Comparison of ENCODE assay signal across 36 cellular contexts in genomic region chr3:19116239-19116638, GRCh38. TPM values are rescaled to one million over a fixed set of nuclear protein-coding genes. Genes with fewer than 3 reads are reported as not detected.
"Had no signal": no experiment of that assay in that cellular context is flagged by ENCODE, and none has a peak within 500 bp of the region (broad histone marks: within the 10 kb centered on the region; RNA-seq: fewer than 3 reads in every experiment).

No MANE protein-coding gene starts in this region.

- H3K9me3 ChIP-seq: adrenal gland, ascending aorta, body of pancreas, breast epithelium had no signal

- H3K27me3 ChIP-seq: adrenal gland, ascending aorta, body of pancreas, brain microvascular endothelial cell, breast epithelium, cardiac muscle cell had no signal

- DNase-seq: activated effector memory CD4-positive, alpha-beta T cell treated with anti-CD3 and anti-CD28 coated beads, Interleukin-2, amount 50 U/mL, for 16 hours; activated effector memory CD4-positive, alpha-beta T cell treated with Interleukin-2 at 50 U/mL for 16 hours; activated gamma-delta T cell; activated gamma-delta T cell treated with Interleukin-2 at 50 U/mL for 16 hours; activated naive CD4-positive, alpha-beta T cell; activated naive CD4-positive, alpha-beta T cell treated with anti-CD3 and anti-CD28 coated beads for 36 hours; activated naive CD4-positive, alpha-beta T cell treated with anti-CD3 and anti-CD28 coated beads, Interleukin-2, amount 10 ng/mL, durations not matched to agents 7 days and 5 days; activated naive CD4-positive, alpha-beta T cell treated with anti-CD3 and anti-CD28 coated beads, Interleukin-2, amount 50 U/mL, for 16 hours; activated naive CD4-positive, alpha-beta T cell treated with Interleukin-2 at 50 U/mL for 16 hours; activated naive CD8-positive, alpha-beta T cell treated with anti-CD3 and anti-CD28 coated beads for 36 hours; activated naive CD8-positive, alpha-beta T cell treated with anti-CD3 and anti-CD28 coated beads, Interleukin-2, amount 10 ng/mL, durations not matched to agents 7 days and 5 days; activated naive CD8-positive, alpha-beta T cell treated with anti-CD3 and anti-CD28 coated beads, Interleukin-2, amount 50 U/mL, for 24 hours; activated T-cell treated with anti-CD3 and anti-CD28 coated beads, Interleukin-2, amount 50 U/mL, for 24 hours; activated T-cell treated with anti-CD3 and anti-CD28 coated beads, Interleukin-2, amount 50 U/mL, for 4 hours; activated T-cell treated with anti-CD3 and anti-CD28 coated beads, Interleukin-2, amount 50 U/mL, for 48 hours; activated T-cell treated with anti-CD3 and anti-CD28 coated beads, Interleukin-2, amount 50 U/mL, for 72 hours; adrenal gland; amniotic stem cell; amygdala; anterior cingulate cortex; aorta; body of pancreas; brain microvascular endothelial cell; caudate nucleus; central memory CD4-positive, alpha-beta T cell; cerebellar nuclear complex had no signal

- H3K4me3 ChIP-seq: adrenal gland, ascending aorta, body of pancreas, breast epithelium, cardiac muscle cell had no signal

- H3K36me3 ChIP-seq: adrenal gland, ascending aorta, brain microvascular endothelial cell, breast epithelium, cardiac muscle cell had no signal

- H3K4me1 ChIP-seq: adrenal gland, ascending aorta, body of pancreas, breast epithelium had no signal

- FAIRE-seq: astrocyte, bronchial epithelial cell had no signal

- H3K27ac ChIP-seq: adrenal gland, ascending aorta, body of pancreas, brain microvascular endothelial cell, breast epithelium, cardiac muscle cell had no signal

- ATAC-seq: activated naive CD4-positive, alpha-beta T cell treated with anti-CD3 and anti-CD28 coated beads, Interleukin-2, amount 50 U/mL, for 72 hours; activated naive CD8-positive, alpha-beta T cell treated with anti-CD3 and anti-CD28 coated beads, Interleukin-2, amount 50 U/mL, for 24 hours; activated T-cell treated with anti-CD3 and anti-CD28 coated beads, Interleukin-2, amount 50 U/mL, for 4 hours; activated T-cell treated with anti-CD3 and anti-CD28 coated beads, Interleukin-2, amount 50 U/mL, for 72 hours; activated T-helper 17 cell treated with anti-CD3 and anti-CD28 coated beads, Interleukin-2, amount 50 U/mL, for 72 hours; body of pancreas had no signal

RNA-seq across cellular contexts. Expression of gene KCNH8, which starts 32.1 kb away (rescaled TPM):
- total RNA-seq: activated naive CD4-positive, alpha-beta T cell treated with anti-CD3 and anti-CD28 coated beads for 36 hours; activated naive CD4-positive, alpha-beta T cell treated with anti-CD3 and anti-CD28 coated beads, Interleukin-2, amount 50 U/mL, for 72 hours; activated naive CD8-positive, alpha-beta T cell treated with anti-CD3 and anti-CD28 coated beads, Interleukin-2, amount 10 ng/mL, durations not matched to agents 7 days and 5 days; activated T-cell treated with anti-CD3 and anti-CD28 coated beads, Interleukin-2, amount 50 U/mL, for 4 hours; activated T-helper 1 cell treated with anti-CD3 and anti-CD28 coated beads, Interleukin-12 subunit alpha, Interleukin-12 subunit beta, Interleukin-2, Interleukin-4 antibody, amounts not matched to agents 30 ng/mL and 10 ng/mL and 1 ng/mL, durations not matched to agents 14 hours and 24 hours and 36 hours; activated T-helper 17 cell treated with anti-CD3 and anti-CD28 coated beads, Interleukin-2, amount 50 U/mL, for 72 hours; activated T-helper 2 cell treated with anti-CD3 and anti-CD28 coated beads, Interferon-gamma antibody, Interleukin-2, Interleukin-4, amounts not matched to agents 10 μg/mL and 5 μg/mL and 100 μg/mL, durations not matched to agents 14 hours and 24 hours and 36 hours; ascending aorta; bronchial epithelial cell; chondrocyte had no signal
- polyA plus RNA-seq: cardiac muscle cell had no signal
